Comparison of ENCODE assay signal across 1 cellular context in the genomic region with DNA sequence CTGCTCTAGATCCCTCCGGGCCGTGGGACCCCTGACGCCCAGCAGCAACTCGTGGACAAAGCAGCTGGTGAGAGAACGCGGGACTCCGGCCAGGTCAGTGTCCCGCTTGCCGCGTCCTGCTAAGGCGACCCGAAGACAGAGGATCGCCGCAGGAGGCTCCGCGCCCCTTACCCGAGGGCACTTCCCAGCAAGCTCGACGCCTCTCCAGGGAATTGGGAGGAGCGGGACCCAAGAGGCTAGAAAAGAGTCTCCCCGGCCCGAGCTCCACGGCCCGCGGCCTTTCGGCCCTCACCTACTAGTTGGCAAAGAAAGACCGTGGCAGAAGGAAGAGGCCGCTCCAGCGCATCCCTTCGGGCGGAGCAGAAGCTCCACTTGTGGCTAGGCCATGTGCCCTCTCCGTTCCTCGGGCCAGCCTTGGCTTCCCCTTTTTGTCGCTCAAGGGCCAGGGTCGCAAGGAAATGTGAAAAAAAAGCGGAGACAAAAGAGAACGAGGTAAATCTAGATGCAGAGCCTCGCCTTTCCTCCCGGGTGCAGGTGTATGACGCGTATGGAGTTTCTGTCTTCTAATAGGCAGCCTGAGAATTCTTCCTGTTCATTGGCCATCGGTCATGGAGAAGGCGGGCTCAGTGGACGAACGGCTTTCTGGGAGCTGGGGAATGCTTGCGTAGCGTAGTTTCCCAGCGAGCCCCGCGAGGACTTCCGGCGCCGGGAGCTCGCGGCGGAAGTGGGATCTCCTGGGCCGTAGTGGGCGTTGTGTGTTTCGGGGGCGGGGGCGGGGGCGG.
TF ChIP-seq lines count a peak whose summit lies in the region.

A gene with protein sequence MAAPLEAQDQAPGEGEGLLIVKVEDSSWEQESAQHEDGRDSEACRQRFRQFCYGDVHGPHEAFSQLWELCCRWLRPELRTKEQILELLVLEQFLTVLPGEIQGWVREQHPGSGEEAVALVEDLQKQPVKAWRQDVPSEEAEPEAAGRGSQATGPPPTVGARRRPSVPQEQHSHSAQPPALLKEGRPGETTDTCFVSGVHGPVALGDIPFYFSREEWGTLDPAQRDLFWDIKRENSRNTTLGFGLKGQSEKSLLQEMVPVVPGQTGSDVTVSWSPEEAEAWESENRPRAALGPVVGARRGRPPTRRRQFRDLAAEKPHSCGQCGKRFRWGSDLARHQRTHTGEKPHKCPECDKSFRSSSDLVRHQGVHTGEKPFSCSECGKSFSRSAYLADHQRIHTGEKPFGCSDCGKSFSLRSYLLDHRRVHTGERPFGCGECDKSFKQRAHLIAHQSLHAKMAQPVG (plus strand): TSS at position 692 of the 782 bp plus-strand sequence. CDS start 2,252 bp downstream, outside the sequence.

TF ChIP-seq in K562, 482 proteins besides CTCF, POLR2A, EP300 and RAD21 (continued from another document and continues in another):
- TF ChIP-seq E2F1 (CRISPR knock-in tag; IDR thresholded peaks at IDR 0.05) (0 out of 2 replicates have a peak, but pooled peaks have one; percentile 54), TBL1XR1 (IDR thresholded peaks at IDR 0.05; ENCODE audit: low read length in 2 of 2) (peak in 1 of 2 experiments; percentile 52; a peak in 1 of 4 replicates), ZNF609 (CRISPR knock-in tag; IDR thresholded peaks at IDR 0.05; ENCODE audit: borderline replicate concordance) (peak; percentile 53; the same call in 1 of the 2 replicates), POLR2B (IDR thresholded peaks at IDR 0.05; ENCODE audit: low read depth, partially characterized antibody) (peak; percentile 82), ETV5 (CRISPR knock-in tag; IDR thresholded peaks at IDR 0.05; ENCODE audit: low read depth) (no peak), CTBP1 (IDR thresholded peaks at IDR 0.05; ENCODE audit: borderline replicate concordance) (0 out of 2 replicates have a peak, but pooled peaks have one; percentile 14), PTBP1 (IDR thresholded peaks at IDR 0.05; ENCODE audit: low read depth, low read length) (no peak), POLR2AphosphoS5 (IDR thresholded peaks at IDR 0.05; ENCODE audit: control insufficient read depth, insufficient read depth, low read depth, low read length) (peak; percentile 86), EP400 (IDR thresholded peaks at IDR 0.05) (peak; percentile 88), WHSC1 (IDR thresholded peaks at IDR 0.05; ENCODE audit: low read length) (no peak), ZFX (CRISPR knock-in tag; IDR thresholded peaks at IDR 0.05) (peak; percentile 91), NBN (IDR thresholded peaks at IDR 0.05; ENCODE audit: low read depth) (0 out of 2 replicates have a peak, but pooled peaks have one; percentile 22), SIN3A (IDR thresholded peaks at IDR 0.05; ENCODE audit: borderline replicate concordance in 2 of 2, control insufficient read depth in 1 of 2, low read depth in 2 of 2, low read length in 2 of 2) (peak in 1 of 2 experiments; percentile 25; a peak in 1 of 4 replicates), EGR1 (conservative IDR thresholded peaks at IDR 0.05) (peak; percentile 78), FOS (IDR thresholded peaks at IDR 0.05; ENCODE audit: extremely low read depth, insufficient read length) (peak; percentile 75), ZNF586 (CRISPR knock-in tag; conservative IDR thresholded peaks at IDR 0.05) (no peak), RBBP5 (IDR thresholded peaks at IDR 0.05; ENCODE audit: borderline replicate concordance, insufficient read depth, low read length, poor library complexity, severe bottlenecking) (peak; percentile 59), BRCA1 (IDR thresholded peaks at IDR 0.05) (no peak), BRCA1 (CRISPR knock-in tag; IDR thresholded peaks at IDR 0.05) (peak; percentile 57; the same call in 1 of the 2 replicates), L3MBTL2 (IDR thresholded peaks at IDR 0.05) (peak; percentile 43), NKRF (IDR thresholded peaks at IDR 0.05; ENCODE audit: borderline replicate concordance) (peak; percentile 24; the same call in 1 of the 2 replicates), DIDO1 (tag; IDR thresholded peaks at IDR 0.05; ENCODE audit: low read depth) (peak; percentile 64; the same call in 1 of the 2 replicates), ASH1L (IDR thresholded peaks at IDR 0.05; ENCODE audit: borderline replicate concordance, low read depth, partially characterized antibody) (peak; percentile 70), SP1 (CRISPR knock-in tag; IDR thresholded peaks at IDR 0.05) (peak; percentile 31; the same call in 1 of the 2 replicates), PML (IDR thresholded peaks at IDR 0.05; ENCODE audit: low read length) (peak; percentile 80), MYC (IDR thresholded peaks at IDR 0.05; ENCODE audit: low read depth, low read length) (peak; percentile 64), MYC (CRISPR knock-in tag; IDR thresholded peaks at IDR 0.05; ENCODE audit: borderline replicate concordance, low read depth) (no peak), NR2C2 (CRISPR knock-in tag; IDR thresholded peaks at IDR 0.05) (0 out of 2 replicates have a peak, but pooled peaks have one; percentile 39), NR2C2 (tag; IDR thresholded peaks at IDR 0.05) (peak; percentile 49; the same call in 1 of the 2 replicates), MTA1 (IDR thresholded peaks at IDR 0.05; ENCODE audit: borderline replicate concordance) (peak; percentile 94), ZNF699 (CRISPR knock-in tag; IDR thresholded peaks at IDR 0.05; ENCODE audit: insufficient replicate concordance) (peak; percentile 34)
- TF ChIP-seq, protein P1, sequence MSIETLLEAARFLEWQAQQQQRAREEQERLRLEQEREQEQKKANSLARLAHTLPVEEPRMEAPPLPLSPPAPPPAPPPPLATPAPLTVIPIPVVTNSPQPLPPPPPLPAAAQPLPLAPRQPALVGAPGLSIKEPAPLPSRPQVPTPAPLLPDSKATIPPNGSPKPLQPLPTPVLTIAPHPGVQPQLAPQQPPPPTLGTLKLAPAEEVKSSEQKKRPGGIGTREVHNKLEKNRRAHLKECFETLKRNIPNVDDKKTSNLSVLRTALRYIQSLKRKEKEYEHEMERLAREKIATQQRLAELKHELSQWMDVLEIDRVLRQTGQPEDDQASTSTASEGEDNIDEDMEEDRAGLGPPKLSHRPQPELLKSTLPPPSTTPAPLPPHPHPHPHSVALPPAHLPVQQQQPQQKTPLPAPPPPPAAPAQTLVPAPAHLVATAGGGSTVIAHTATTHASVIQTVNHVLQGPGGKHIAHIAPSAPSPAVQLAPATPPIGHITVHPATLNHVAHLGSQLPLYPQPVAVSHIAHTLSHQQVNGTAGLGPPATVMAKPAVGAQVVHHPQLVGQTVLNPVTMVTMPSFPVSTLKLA (conservative IDR thresholded peaks at IDR 0.05): peak; percentile 49 to 72; a peak in 2 of 4 replicates
- TF ChIP-seq, protein P2, sequence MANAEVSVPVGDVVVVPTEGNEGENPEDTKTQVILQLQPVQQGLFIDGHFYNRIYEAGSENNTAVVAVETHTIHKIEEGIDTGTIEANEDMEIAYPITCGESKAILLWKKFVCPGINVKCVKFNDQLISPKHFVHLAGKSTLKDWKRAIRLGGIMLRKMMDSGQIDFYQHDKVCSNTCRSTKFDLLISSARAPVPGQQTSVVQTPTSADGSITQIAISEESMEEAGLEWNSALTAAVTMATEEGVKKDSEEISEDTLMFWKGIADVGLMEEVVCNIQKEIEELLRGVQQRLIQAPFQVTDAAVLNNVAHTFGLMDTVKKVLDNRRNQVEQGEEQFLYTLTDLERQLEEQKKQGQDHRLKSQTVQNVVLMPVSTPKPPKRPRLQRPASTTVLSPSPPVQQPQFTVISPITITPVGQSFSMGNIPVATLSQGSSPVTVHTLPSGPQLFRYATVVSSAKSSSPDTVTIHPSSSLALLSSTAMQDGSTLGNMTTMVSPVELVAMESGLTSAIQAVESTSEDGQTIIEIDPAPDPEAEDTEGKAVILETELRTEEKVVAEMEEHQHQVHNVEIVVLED (CRISPR knock-in tag; IDR thresholded peaks at IDR 0.05): peak; percentile 65; the same call in 1 of the 2 replicates
- TF ChIP-seq, protein P3, sequence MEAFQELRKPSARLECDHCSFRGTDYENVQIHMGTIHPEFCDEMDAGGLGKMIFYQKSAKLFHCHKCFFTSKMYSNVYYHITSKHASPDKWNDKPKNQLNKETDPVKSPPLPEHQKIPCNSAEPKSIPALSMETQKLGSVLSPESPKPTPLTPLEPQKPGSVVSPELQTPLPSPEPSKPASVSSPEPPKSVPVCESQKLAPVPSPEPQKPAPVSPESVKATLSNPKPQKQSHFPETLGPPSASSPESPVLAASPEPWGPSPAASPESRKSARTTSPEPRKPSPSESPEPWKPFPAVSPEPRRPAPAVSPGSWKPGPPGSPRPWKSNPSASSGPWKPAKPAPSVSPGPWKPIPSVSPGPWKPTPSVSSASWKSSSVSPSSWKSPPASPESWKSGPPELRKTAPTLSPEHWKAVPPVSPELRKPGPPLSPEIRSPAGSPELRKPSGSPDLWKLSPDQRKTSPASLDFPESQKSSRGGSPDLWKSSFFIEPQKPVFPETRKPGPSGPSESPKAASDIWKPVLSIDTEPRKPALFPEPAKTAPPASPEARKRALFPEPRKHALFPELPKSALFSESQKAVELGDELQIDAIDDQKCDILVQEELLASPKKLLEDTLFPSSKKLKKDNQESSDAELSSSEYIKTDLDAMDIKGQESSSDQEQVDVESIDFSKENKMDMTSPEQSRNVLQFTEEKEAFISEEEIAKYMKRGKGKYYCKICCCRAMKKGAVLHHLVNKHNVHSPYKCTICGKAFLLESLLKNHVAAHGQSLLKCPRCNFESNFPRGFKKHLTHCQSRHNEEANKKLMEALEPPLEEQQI (IDR thresholded peaks at IDR 0.05): no peak
- TF ChIP-seq, protein P4, sequence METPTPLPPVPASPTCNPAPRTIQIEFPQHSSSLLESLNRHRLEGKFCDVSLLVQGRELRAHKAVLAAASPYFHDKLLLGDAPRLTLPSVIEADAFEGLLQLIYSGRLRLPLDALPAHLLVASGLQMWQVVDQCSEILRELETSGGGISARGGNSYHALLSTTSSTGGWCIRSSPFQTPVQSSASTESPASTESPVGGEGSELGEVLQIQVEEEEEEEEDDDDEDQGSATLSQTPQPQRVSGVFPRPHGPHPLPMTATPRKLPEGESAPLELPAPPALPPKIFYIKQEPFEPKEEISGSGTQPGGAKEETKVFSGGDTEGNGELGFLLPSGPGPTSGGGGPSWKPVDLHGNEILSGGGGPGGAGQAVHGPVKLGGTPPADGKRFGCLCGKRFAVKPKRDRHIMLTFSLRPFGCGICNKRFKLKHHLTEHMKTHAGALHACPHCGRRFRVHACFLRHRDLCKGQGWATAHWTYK (CRISPR knock-in tag; IDR thresholded peaks at IDR 0.05): no peak
